ENCODE assay signal across 38 cellular contexts in the genomic region with DNA sequence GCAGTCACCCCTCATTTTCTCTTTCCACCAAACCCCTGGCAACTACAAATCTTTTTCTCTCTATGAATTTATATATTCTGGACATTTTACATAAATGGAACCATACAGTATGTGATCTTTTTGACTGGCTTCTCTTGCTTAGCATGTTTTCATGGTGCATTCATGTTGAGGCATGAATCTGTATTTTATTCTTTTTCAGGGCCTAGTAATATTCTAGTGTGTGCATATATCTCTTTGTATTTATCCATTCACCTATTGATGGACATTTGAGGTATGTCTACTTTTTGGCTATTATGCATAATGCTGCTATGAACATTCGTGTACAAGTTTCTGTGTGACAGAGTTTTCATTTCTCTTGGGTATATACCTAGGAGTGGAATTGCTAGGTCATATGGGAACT.
"Had no signal": no experiment of that assay in that cellular context is flagged by ENCODE, and none has a peak within 500 bp of the region (broad histone marks: within the 10 kb centered on the region; RNA-seq: fewer than 3 reads in every experiment).

No MANE protein-coding gene starts in this region.

- H3K36me3 ChIP-seq: ascending aorta, cardiac muscle cell had no signal

- H3K9me3 Mint-ChIP-seq: central memory CD8-positive, alpha-beta T cell; T-helper 2 cell treated with Interferon-gamma antibody and Interleukin-4, amounts not matched to agents 5 μg/mL and 100 μg/mL, for 36 hours had no signal

- H3K4me3 Mint-ChIP-seq: activated CD4-positive, alpha-beta memory T cell treated with anti-CD3 and anti-CD28 coated beads, Interleukin-2, amount 10 ng/mL, durations not matched to agents 7 days and 5 days; activated CD4-positive, alpha-beta T cell treated with anti-CD3 and anti-CD28 coated beads for 36 hours; activated CD4-positive, alpha-beta T cell treated with anti-CD3 and anti-CD28 coated beads, Interleukin-2, amount 10 ng/mL, durations not matched to agents 7 days and 5 days; activated CD8-positive, alpha-beta memory T cell treated with anti-CD3 and anti-CD28 coated beads, Interleukin-2, amount 10 ng/mL, durations not matched to agents 7 days and 5 days; activated CD8-positive, alpha-beta T cell treated with anti-CD3 and anti-CD28 coated beads, Interleukin-2, amount 10 ng/mL, durations not matched to agents 7 days and 5 days; activated naive CD4-positive, alpha-beta T cell treated with anti-CD3 and anti-CD28 coated beads for 36 hours; activated naive CD8-positive, alpha-beta T cell; activated naive CD8-positive, alpha-beta T cell treated with anti-CD3 and anti-CD28 coated beads, Interleukin-2, amount 10 ng/mL, durations not matched to agents 7 days and 5 days; activated naive CD8-positive, alpha-beta T cell treated with anti-CD3 and anti-CD28 coated beads, Interleukin-2, amount 50 U/mL, for 24 hours; activated T-cell treated with anti-CD3 and anti-CD28 coated beads, Interleukin-2, amount 50 U/mL, for 24 hours; brain; central memory CD8-positive, alpha-beta T cell; T-helper 1 cell treated with Interleukin-12 subunit alpha and Interleukin-12 subunit beta and Interleukin-4 antibody, amounts not matched to agents 30 μg/mL and 1 μg/mL, for 36 hours; T-helper 2 cell treated with Interferon-gamma antibody and Interleukin-4, amounts not matched to agents 5 μg/mL and 100 μg/mL, for 36 hours had no signal

- H3K4me1 Mint-ChIP-seq: activated CD4-positive, alpha-beta memory T cell treated with anti-CD3 and anti-CD28 coated beads, Interleukin-2, amount 10 ng/mL, durations not matched to agents 7 days and 5 days; activated CD4-positive, alpha-beta T cell treated with anti-CD3 and anti-CD28 coated beads for 36 hours; activated CD4-positive, alpha-beta T cell treated with anti-CD3 and anti-CD28 coated beads, Interleukin-2, amount 10 ng/mL, durations not matched to agents 7 days and 5 days; activated CD8-positive, alpha-beta memory T cell treated with anti-CD3 and anti-CD28 coated beads, Interleukin-2, amount 10 ng/mL, durations not matched to agents 7 days and 5 days; activated naive CD8-positive, alpha-beta T cell treated with anti-CD3 and anti-CD28 coated beads, Interleukin-2, amount 10 ng/mL, durations not matched to agents 7 days and 5 days; activated naive CD8-positive, alpha-beta T cell treated with anti-CD3 and anti-CD28 coated beads, Interleukin-2, amount 50 U/mL, for 24 hours; brain had no signal

- H3K9me3 ChIP-seq: ascending aorta had no signal

- H3K4me1 ChIP-seq: ascending aorta had no signal

- ATAC-seq: activated CD4-positive, alpha-beta T cell treated with anti-CD3 and anti-CD28 coated beads for 36 hours; activated CD4-positive, CD25-positive, alpha-beta regulatory T cell treated with anti-CD3 and anti-CD28 coated beads, Interleukin-2, amount 50 U/mL, for 24 hours; activated CD8-positive, alpha-beta memory T cell treated with anti-CD3 and anti-CD28 coated beads, Interleukin-2, amount 10 ng/mL, durations not matched to agents 7 days and 5 days; activated CD8-positive, alpha-beta T cell treated with anti-CD3 and anti-CD28 coated beads, Interleukin-2, amount 10 ng/mL, durations not matched to agents 7 days and 5 days; activated naive CD8-positive, alpha-beta T cell treated with anti-CD3 and anti-CD28 coated beads, Interleukin-2, amount 50 U/mL, for 24 hours had no signal

- DNase-seq: activated CD4-positive, alpha-beta memory T cell treated with anti-CD3 and anti-CD28 coated beads, Interleukin-2, amount 10 ng/mL, durations not matched to agents 7 days and 5 days; activated CD4-positive, alpha-beta T cell treated with anti-CD3 and anti-CD28 coated beads for 1 hour; activated CD4-positive, alpha-beta T cell treated with anti-CD3 and anti-CD28 coated beads for 36 hours; activated CD4-positive, alpha-beta T cell treated with anti-CD3 and anti-CD28 coated beads for 48 hours; activated CD4-positive, alpha-beta T cell treated with anti-CD3 and anti-CD28 coated beads, Interleukin-2, amount 10 ng/mL, durations not matched to agents 7 days and 5 days; activated CD4-positive, alpha-beta T cell treated with anti-CD3 and anti-CD28 coated beads, Interleukin-2, amount 50 U/mL, for 48 hours; activated CD4-positive, CD25-positive, alpha-beta regulatory T cell; activated CD8-positive, alpha-beta memory T cell treated with anti-CD3 and anti-CD28 coated beads for 24 hours; activated CD8-positive, alpha-beta memory T cell treated with anti-CD3 and anti-CD28 coated beads, Interleukin-2, amount 10 ng/mL, durations not matched to agents 7 days and 5 days; activated CD8-positive, alpha-beta memory T cell treated with anti-CD3 and anti-CD28 coated beads, Interleukin-2, amount 50 U/mL, for 48 hours; activated CD8-positive, alpha-beta T cell treated with anti-CD3 and anti-CD28 coated beads, Interleukin-2, amount 10 ng/mL, durations not matched to agents 7 days and 5 days; activated effector memory CD4-positive, alpha-beta T cell treated with Interleukin-2 at 50 U/mL for 16 hours; activated gamma-delta T cell; activated naive CD4-positive, alpha-beta T cell treated with anti-CD3 and anti-CD28 coated beads for 36 hours; activated naive CD4-positive, alpha-beta T cell treated with anti-CD3 and anti-CD28 coated beads, Interleukin-2, amount 50 U/mL, for 16 hours; activated naive CD8-positive, alpha-beta T cell treated with anti-CD3 and anti-CD28 coated beads, Interleukin-2, amount 10 ng/mL, durations not matched to agents 7 days and 5 days; activated naive CD8-positive, alpha-beta T cell treated with anti-CD3 and anti-CD28 coated beads, Interleukin-2, amount 50 U/mL, for 24 hours; activated T-cell treated with anti-CD3 and anti-CD28 coated beads, Interleukin-2, amount 50 U/mL, for 24 hours; activated T-cell treated with anti-CD3 and anti-CD28 coated beads, Interleukin-2, amount 50 U/mL, for 48 hours; amygdala; anterior cingulate cortex; caudate nucleus; cerebellar nuclear complex; T-helper 1 cell; T-helper 2 cell; T-helper 9 cell had no signal

- H3K4me3 ChIP-seq: ascending aorta, cardiac muscle cell had no signal

- H3K27ac Mint-ChIP-seq: activated CD4-positive, alpha-beta memory T cell treated with anti-CD3 and anti-CD28 coated beads, Interleukin-2, amount 10 ng/mL, durations not matched to agents 7 days and 5 days; activated CD4-positive, alpha-beta T cell treated with anti-CD3 and anti-CD28 coated beads for 36 hours; activated CD4-positive, alpha-beta T cell treated with anti-CD3 and anti-CD28 coated beads, Interleukin-2, amount 10 ng/mL, durations not matched to agents 7 days and 5 days; activated CD8-positive, alpha-beta memory T cell treated with anti-CD3 and anti-CD28 coated beads, Interleukin-2, amount 10 ng/mL, durations not matched to agents 7 days and 5 days; activated CD8-positive, alpha-beta T cell treated with anti-CD3 and anti-CD28 coated beads, Interleukin-2, amount 10 ng/mL, durations not matched to agents 7 days and 5 days; activated naive CD4-positive, alpha-beta T cell treated with anti-CD3 and anti-CD28 coated beads for 36 hours; activated naive CD8-positive, alpha-beta T cell; activated naive CD8-positive, alpha-beta T cell treated with anti-CD3 and anti-CD28 coated beads, Interleukin-2, amount 10 ng/mL, durations not matched to agents 7 days and 5 days; activated naive CD8-positive, alpha-beta T cell treated with anti-CD3 and anti-CD28 coated beads, Interleukin-2, amount 50 U/mL, for 24 hours; activated T-cell treated with anti-CD3 and anti-CD28 coated beads, Interleukin-2, amount 50 U/mL, for 24 hours; activated T-helper 2 cell treated with anti-CD3 and anti-CD28 coated beads, Interferon-gamma antibody, Interleukin-2, Interleukin-4, amounts not matched to agents 10 μg/mL and 5 μg/mL and 100 μg/mL, durations not matched to agents 14 hours and 24 hours and 36 hours; brain; T-helper 1 cell treated with Interleukin-12 subunit alpha and Interleukin-12 subunit beta and Interleukin-4 antibody, amounts not matched to agents 30 μg/mL and 1 μg/mL, for 36 hours; T-helper 2 cell treated with Interferon-gamma antibody and Interleukin-4, amounts not matched to agents 5 μg/mL and 100 μg/mL, for 36 hours had no signal

- H3K27me3 ChIP-seq: ascending aorta, cardiac muscle cell had no signal

- H3K27ac ChIP-seq: ascending aorta, cardiac muscle cell, VCaP had no signal

- H3K27me3 Mint-ChIP-seq: activated CD4-positive, alpha-beta T cell treated with anti-CD3 and anti-CD28 coated beads for 36 hours; activated naive CD8-positive, alpha-beta T cell treated with anti-CD3 and anti-CD28 coated beads, Interleukin-2, amount 50 U/mL, for 24 hours; central memory CD8-positive, alpha-beta T cell had no signal

- FAIRE-seq: bronchial epithelial cell, TTC549 had no signal

- H3K36me3 Mint-ChIP-seq: activated CD8-positive, alpha-beta memory T cell treated with anti-CD3 and anti-CD28 coated beads, Interleukin-2, amount 10 ng/mL, durations not matched to agents 7 days and 5 days; activated naive CD8-positive, alpha-beta T cell; activated naive CD8-positive, alpha-beta T cell treated with anti-CD3 and anti-CD28 coated beads, Interleukin-2, amount 10 ng/mL, durations not matched to agents 7 days and 5 days; brain had no signal
